ENCODE assay signal across 8 cellular contexts in the genomic region with DNA sequence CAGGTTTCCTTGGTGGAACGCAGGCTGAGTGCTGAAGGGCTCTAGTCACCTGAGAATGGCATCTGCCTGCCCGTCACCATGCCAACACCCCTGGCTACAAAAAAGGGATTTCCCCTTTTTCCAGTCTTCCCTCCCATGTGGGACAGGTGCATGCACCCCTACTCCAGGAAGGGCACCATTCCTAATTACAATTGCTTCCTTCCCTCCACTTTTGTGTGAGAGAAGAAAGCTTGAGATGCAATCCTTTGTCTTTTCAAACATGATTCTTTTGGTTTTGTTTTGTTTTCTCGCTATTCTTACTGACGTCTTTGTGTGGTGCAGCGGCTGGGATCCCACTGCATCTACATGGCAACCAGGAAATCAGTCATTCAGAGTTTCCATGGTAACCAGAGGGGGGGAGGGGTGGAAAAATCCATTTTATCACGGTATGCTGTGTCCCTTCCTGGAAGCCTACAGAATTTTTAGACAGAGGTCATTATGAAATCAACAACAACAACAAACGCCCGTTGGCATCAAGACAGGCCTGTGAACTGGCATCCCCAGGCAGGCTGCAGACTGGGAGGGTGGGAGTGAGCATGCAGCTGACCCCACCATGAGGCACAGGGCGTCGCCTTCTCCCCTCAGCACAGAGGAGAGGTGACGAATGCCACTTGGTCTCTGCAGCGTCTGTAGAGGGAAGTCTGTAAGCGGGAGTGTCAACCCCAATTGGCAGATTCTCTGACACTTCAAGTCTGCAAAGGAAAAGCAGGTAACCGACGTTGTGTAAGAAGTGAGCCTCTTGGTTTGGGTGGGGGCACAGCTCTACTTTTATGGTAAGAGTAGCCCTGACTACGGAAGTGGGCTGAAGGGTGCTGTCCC. TPM values are rescaled to one million over a fixed set of nuclear protein-coding genes. Genes with fewer than 3 reads are reported as not detected.
DNase-seq lines count a peak whose midpoint lies in the region; ATAC-seq and FAIRE-seq lines count a peak whose summit lies in the region.

No MANE protein-coding gene starts in this region.

- intact Hi-C loops in activated CD4-positive, alpha-beta memory T cell treated with anti-CD3 and anti-CD28 coated beads for 36 hours (cut with micrococcal nuclease), result loop anchor here (1.0 to 10.0 kb wide), 15 partner anchors 13 to 1615 kb away; a partner anchor contains a TSS

- peak; percentile 99 for FAIRE-seq in GM18507 (lab: Jason Lieb, UNC)

- H3K9me3 Mint-ChIP-seq in activated CD4-positive, alpha-beta memory T cell treated with anti-CD3 and anti-CD28 coated beads for 36 hours, result peaks cover 30% of the 10 kb centered on the region

- DNase-seq in GM18507 (ENCODE audit: extremely low spot score, insufficient read length, low read depth) (peak; percentile 60), NCI-H2029 treated with DMSO at 0.1 percent for 48 hours (lab: John Stamatoyannopoulos, UW) (peak; percentile 50), ecto neural progenitor cell (ENCODE audit: low spot score) (peak; percentile 76), midbrain (lab: John Stamatoyannopoulos, UW) (peak; percentile 26), RKO (ENCODE audit: low spot score) (no peak)
- peak; percentile 91 for DNase-seq in activated CD4-positive, alpha-beta memory T cell treated with anti-CD3 and anti-CD28 coated beads for 36 hours
- peak; percentile 64 to 74 for DNase-seq in stimulated activated CD8-positive, alpha-beta memory T cell treated with anti-CD3 and anti-CD28 coated beads, Interleukin-2, amount 100 ng/mL, for 1 hour (ENCODE audit: low read depth in 2 of 2)

- ATAC-seq in HG02870 (IDR thresholded peaks at IDR 0.05; ENCODE audit: unreplicated experiment), result peak; percentile 79

- CTCF ChIA-PET in activated CD4-positive, alpha-beta memory T cell treated with anti-CD3 and anti-CD28 coated beads for 36 hours (lab: Charles Lee), result interaction anchor here (0.7 to 3.2 kb wide), 12 partner anchors 9 to 135 kb away, joined by 3 to 26 read pairs (median 6); a partner anchor contains a TSS

- POLR2A ChIA-PET in activated CD4-positive, alpha-beta memory T cell treated with anti-CD3 and anti-CD28 coated beads for 36 hours (lab: Charles Lee), result interaction anchor here (0.6 to 3.9 kb wide), 15 partner anchors 9 to 142 kb away, joined by 3 to 64 read pairs (median 6); a partner anchor contains a TSS

- peak overlapping the region; percentile 98 for H3K27ac Mint-ChIP-seq in activated CD4-positive, alpha-beta memory T cell treated with anti-CD3 and anti-CD28 coated beads for 36 hours

- peaks cover 75% of the 10 kb centered on the region for H3K4me1 Mint-ChIP-seq in activated CD4-positive, alpha-beta memory T cell treated with anti-CD3 and anti-CD28 coated beads for 36 hours (ENCODE audit: low read depth)

- peak overlapping the region; percentile 87 for H3K4me3 Mint-ChIP-seq in activated CD4-positive, alpha-beta memory T cell treated with anti-CD3 and anti-CD28 coated beads for 36 hours

- peaks cover 30% of the 10 kb centered on the region for H3K36me3 Mint-ChIP-seq in activated CD4-positive, alpha-beta memory T cell treated with anti-CD3 and anti-CD28 coated beads for 36 hours

- H3K27me3 Mint-ChIP-seq in activated CD4-positive, alpha-beta memory T cell treated with anti-CD3 and anti-CD28 coated beads for 36 hours, result peaks cover 2% of the 10 kb centered on the region

RNA-seq across cellular contexts. Expression of a gene that starts 13.6 kb away (rescaled TPM):
- total RNA-seq in activated CD4-positive, alpha-beta memory T cell treated with anti-CD3 and anti-CD28 coated beads for 36 hours, result 100 to 1,000 TPM; 146 TPM
